In genomic region chrX:103554687-103555417, GRCh38 we compare ENCODE assay signal across 7 cellular contexts.
DNase-seq lines count a peak whose midpoint lies in the region; ATAC-seq and TF ChIP-seq lines count a peak whose summit lies in the region.

No MANE protein-coding gene starts in this region.

- no CpG with 5 or more reads among the region's 19 CpGs for WGBS in iPS DF 6.9 (ENCODE audit: insufficient coverage, insufficient read length)

- H3K36me3 ChIP-seq in iPS DF 6.9 (ENCODE audit: control insufficient read depth, insufficient read depth, low read length), result no peaks in the 10 kb centered on the region

- peak; percentile 22 for TF ChIP-seq POLR2A in GM18951 (IDR thresholded peaks at IDR 0.05; ENCODE audit: extremely low read depth, insufficient read depth, insufficient read length)

- H3K9me3 ChIP-seq in iPS DF 6.9 (ENCODE audit: control insufficient read depth, insufficient read depth, low read length), result no peaks in the 10 kb centered on the region

- in situ Hi-C loops in GM18951 (cut with MboI; ENCODE audit: low sequenced_read_pairs, unreplicated experiment), result no loop called here

- no peak overlapping the region for H3K27ac ChIP-seq in iPS DF 6.9 (ENCODE audit: low read length)

- ATAC-seq in HG03045 (IDR thresholded peaks at IDR 0.05; ENCODE audit: unreplicated experiment), result peak; percentile 97
- peak; percentile 94 for ATAC-seq in SK-N-SH treated with all-trans-retinoic acid at 6 μM for 48 hours

- no peaks in the 10 kb centered on the region for H3K4me1 ChIP-seq in iPS DF 6.9 (ENCODE audit: control insufficient read depth, insufficient read depth, low read length)

- H3K4me3 ChIP-seq in iPS DF 6.9 (ENCODE audit: low read length), result peak overlapping the region; percentile 85; the same call in 1 of the 2 replicates

- no peaks in the 10 kb centered on the region for H3K27me3 ChIP-seq in iPS DF 6.9 (ENCODE audit: control insufficient read depth, insufficient read depth, low read length)

- peak in 51 of 56 donors; percentile 0 to 75 (median 27) for DNase-seq in amygdala (lab: John Stamatoyannopoulos, UW)
- peak; percentile 50 for DNase-seq in iPS DF 6.9 (ENCODE audit: low read depth, low spot score)
- DNase-seq in stimulated activated CD4-positive, alpha-beta T cell treated with anti-CD3 and anti-CD28 coated beads, Interleukin-12 subunit alpha, Interleukin-12 subunit beta, amount 100 ng/mL, for 4 hours, result peak; percentile 52
- DNase-seq in SHP77 (lab: John Stamatoyannopoulos, UW), result no peak

TF ChIP-seq in SK-N-SH treated with all-trans-retinoic acid at 6 μM for 48 hours, 23 proteins besides CTCF, POLR2A, EP300 and RAD21:
- TF ChIP-seq, protein P1, sequence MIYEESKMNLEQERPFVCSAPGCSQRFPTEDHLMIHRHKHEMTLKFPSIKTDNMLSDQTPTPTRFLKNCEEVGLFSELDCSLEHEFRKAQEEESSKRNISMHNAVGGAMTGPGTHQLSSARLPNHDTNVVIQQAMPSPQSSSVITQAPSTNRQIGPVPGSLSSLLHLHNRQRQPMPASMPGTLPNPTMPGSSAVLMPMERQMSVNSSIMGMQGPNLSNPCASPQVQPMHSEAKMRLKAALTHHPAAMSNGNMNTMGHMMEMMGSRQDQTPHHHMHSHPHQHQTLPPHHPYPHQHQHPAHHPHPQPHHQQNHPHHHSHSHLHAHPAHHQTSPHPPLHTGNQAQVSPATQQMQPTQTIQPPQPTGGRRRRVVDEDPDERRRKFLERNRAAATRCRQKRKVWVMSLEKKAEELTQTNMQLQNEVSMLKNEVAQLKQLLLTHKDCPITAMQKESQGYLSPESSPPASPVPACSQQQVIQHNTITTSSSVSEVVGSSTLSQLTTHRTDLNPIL (CRISPR knock-in tag; IDR thresholded peaks at IDR 0.05; ENCODE audit: low read depth), result no peak
- no peak for TF ChIP-seq ZNF8 (CRISPR knock-in tag; IDR thresholded peaks at IDR 0.05)
TF ChIP-seq in SK-N-SH treated with all-trans-retinoic acid at 6 μM for 48 hours: peak in this region for 0.

Comparison
In these comparisons a context has a peak if more than half of its experiments do, and no peak if none do; other contexts are left out.
1. DNase-seq: peak in amygdala (51 of 56), iPS DF 6.9 (single experiment) and stimulated activated CD4-positive, alpha-beta T cell treated with anti-CD3 and anti-CD28 coated beads, Interleukin-12 subunit alpha, Interleukin-12 subunit beta, amount 100 ng/mL, for 4 hours (single experiment); none in SHP77 (0 of 2).